ENCODE assay signal across 13 cellular contexts in genomic region chr18:21439453-21439852, GRCh38.
A peak's percentile ranks its signal among the peaks of the same experiment; 100 is the strongest.
DNase-seq lines count a peak whose midpoint lies in the region; FAIRE-seq and TF ChIP-seq lines count a peak whose summit lies in the region.
"Had no signal": no experiment of that assay in that cellular context is flagged by ENCODE, and none has a peak within 500 bp of the region (broad histone marks: within the 10 kb centered on the region; RNA-seq: fewer than 3 reads in every experiment).

No MANE protein-coding gene starts in this region.

- peaks cover 20% of the 10 kb centered on the region for H3K4me1 Mint-ChIP-seq in MCF 10A (ENCODE audit: insufficient read depth, unreplicated experiment)
- H3K4me1 Mint-ChIP-seq: naive B cell had no signal

- H3K27me3 Mint-ChIP-seq in MCF 10A (ENCODE audit: insufficient read depth, unreplicated experiment): no peaks in the 10 kb centered on the region

- H3K27ac ChIP-seq in breast epithelium: no peak overlapping the region
- H3K27ac ChIP-seq in keratinocyte (ENCODE audit: control insufficient read depth, insufficient read depth, low read length): peak overlapping the region; percentile 72

- peak; percentile 84 for DNase-seq in MCF 10A (ENCODE audit: unreplicated experiment)
- no peak for DNase-seq in breast epithelium (ENCODE audit: low spot score in 2 of 2)
- peak; percentile 75 for DNase-seq in astrocyte of the cerebellum (ENCODE audit: low read depth)
- DNase-seq in keratinocyte (ENCODE audit: low read depth, low spot score): peak; percentile 19
- peak; percentile 34 for DNase-seq in urothelium cell line (ENCODE audit: low spot score)
- DNase-seq in DMS114 treated with DMSO at 0.1 percent for 48 hours (lab: John Stamatoyannopoulos, UW; ENCODE audit: unreplicated experiment): no peak
- DNase-seq in COR-L47 (lab: John Stamatoyannopoulos, UW): no peak
- no peak for DNase-seq in putamen (ENCODE audit: low spot score)
- DNase-seq: MV-4-11; naive B cell; NCI-H524; stimulated activated CD4-positive, alpha-beta T cell treated with anti-CD3 and anti-CD28 coated beads, Interleukin-15, amount 100 ng/mL, for 24 hours had no signal

- H3K36me3 ChIP-seq in breast epithelium (no peaks in the 10 kb centered on the region), keratinocyte (ENCODE audit: control insufficient read depth in 2 of 2, extremely low read depth in 1 of 2, insufficient read depth in 2 of 2, low read length in 2 of 2) (no peaks in the 10 kb centered on the region)

- H4K20me1 ChIP-seq in keratinocyte (ENCODE audit: control insufficient read depth, extremely low read depth, insufficient read depth, low read length): no peaks in the 10 kb centered on the region

- H3K4me3 ChIP-seq in breast epithelium (no peak overlapping the region), astrocyte of the cerebellum (ENCODE audit: low read depth, low read length) (no peak overlapping the region), keratinocyte (ENCODE audit: control insufficient read depth in 2 of 3, extremely low read depth in 1 of 3, insufficient read depth in 2 of 3, low read depth in 1 of 3, low read length in 3 of 3) (no peak overlapping the region)

- FAIRE-seq in keratinocyte (lab: Jason Lieb, UNC): peak; percentile 95
- FAIRE-seq in urothelium cell line (lab: Jason Lieb, UNC): peak; percentile 50
- FAIRE-seq: H1 had no signal

- CTCF ChIA-PET in MCF 10A (lab: Yijun Ruan, JAX): interaction anchor here (0.6 to 9.5 kb wide), 5 partner anchors 17 to 245 kb away, joined by 3 to 192 read pairs (median 3); partner anchors contain the start of gene GREB1L

- H3K9me3 Mint-ChIP-seq in MCF 10A (ENCODE audit: unreplicated experiment): no peaks in the 10 kb centered on the region
- H3K9me3 Mint-ChIP-seq: naive B cell had no signal

- dilution Hi-C loops in keratinocyte (cut with MboI; ENCODE audit: extremely low pct_ligation_motif_present, low sequenced_read_pairs): no loop called here

- no peaks in the 10 kb centered on the region for H3K4me1 ChIP-seq in breast epithelium
- H3K4me1 ChIP-seq in keratinocyte (ENCODE audit: control insufficient read depth, extremely low read depth, insufficient read depth, low read length): peaks cover 13% of the 10 kb centered on the region

- in situ Hi-C loops in astrocyte of the cerebellum (cut with HindIII; ENCODE audit: low sequenced_read_pairs): no loop called here

- H3K36me3 Mint-ChIP-seq in MCF 10A (ENCODE audit: insufficient read depth, unreplicated experiment): no peaks in the 10 kb centered on the region
- H3K36me3 Mint-ChIP-seq: naive B cell had no signal

- H3K9ac ChIP-seq in keratinocyte (ENCODE audit: control insufficient read depth, extremely low read depth, insufficient read depth, low read length): no peak overlapping the region

- H3K4me2 ChIP-seq in keratinocyte (ENCODE audit: control insufficient read depth, extremely low read depth, insufficient read depth, low read depth, low read length): peak overlapping the region; percentile 44

- TF ChIP-seq CTCF in MCF 10A (IDR thresholded peaks at IDR 0.05; ENCODE audit: unreplicated experiment) (no peak), breast epithelium (IDR thresholded peaks at IDR 0.05) (no peak), astrocyte of the cerebellum (IDR thresholded peaks at IDR 0.05; ENCODE audit: low read depth, low read length, missing control alignments) (no peak), keratinocyte (optimal IDR thresholded peaks at IDR 0.05 in 1 of 3, IDR thresholded peaks at IDR 0.05 in 1 of 3, conservative IDR thresholded peaks at IDR 0.05 in 1 of 3; ENCODE audit: extremely low read depth in 1 of 3, insufficient read depth in 2 of 3, low read length in 3 of 3) (no peak)

- H3K9me1 ChIP-seq in keratinocyte (ENCODE audit: control insufficient read depth, extremely low read depth, insufficient read depth, low read length): no peaks in the 10 kb centered on the region

- peak overlapping the region; percentile 87 for H3K27ac Mint-ChIP-seq in MCF 10A (ENCODE audit: low read depth, unreplicated experiment)
- H3K27ac Mint-ChIP-seq: naive B cell had no signal

- no peaks in the 10 kb centered on the region for H3K79me2 ChIP-seq in keratinocyte (ENCODE audit: control insufficient read depth, insufficient read depth, low read length)

- H3K4me3 Mint-ChIP-seq in MCF 10A (ENCODE audit: unreplicated experiment): no peak overlapping the region
- H3K4me3 Mint-ChIP-seq: naive B cell had no signal

- peak overlapping the region; percentile 7 for H2AFZ ChIP-seq in keratinocyte (ENCODE audit: control insufficient read depth, low read length)

- H3K27me3 ChIP-seq in breast epithelium (no peaks in the 10 kb centered on the region), keratinocyte (ENCODE audit: control insufficient read depth, extremely low read depth, insufficient read depth, low read length) (no peaks in the 10 kb centered on the region)

- BruUV-seq in MCF 10A (replicated peaks; lab: Mats Ljungman, UMichigan): no TSS peak

- H3K9me3 ChIP-seq in breast epithelium (no peaks in the 10 kb centered on the region), keratinocyte (ENCODE audit: control insufficient read depth, low read depth, low read length) (no peaks in the 10 kb centered on the region)

- POLR2A ChIA-PET in MCF 10A (lab: Yijun Ruan, JAX): interaction anchor here (0.7 to 1.5 kb wide), 7 partner anchors 49 to 423 kb away, joined by 3 to 8 read pairs (median 4); partner anchors contain the start of genes ESCO1 and GREB1L

- no peak for TF ChIP-seq POLR2A in breast epithelium (IDR thresholded peaks at IDR 0.05)

- intact Hi-C loops in MCF 10A (cut with micrococcal nuclease): loop anchor here (1.0 kb wide), 2 partner anchors 48 to 197 kb away; partner anchors contain the start of gene GREB1L
- intact Hi-C loops in breast epithelium (cut with DNase I; ENCODE audit: low total_unique reads): no loop called here

Comparison
In these comparisons a context has a peak if more than half of its experiments do, and no peak if none do; other contexts are left out.
1. DNase-seq: peak in MCF 10A (single experiment), astrocyte of the cerebellum (single experiment), keratinocyte (single experiment) and urothelium cell line (single experiment); none in breast epithelium (0 of 2), DMS114 treated with DMSO at 0.1 percent for 48 hours (single experiment), COR-L47 (single experiment) and putamen (single experiment).